In genomic region chr9:136564379-136564988, GRCh38 we compare ENCODE assay signal across 7 cellular contexts. TPM values are rescaled to one million over a fixed set of nuclear protein-coding genes. Genes with fewer than 3 reads are reported as not detected.
DNase-seq lines count a peak whose midpoint lies in the region; ATAC-seq and TF ChIP-seq lines count a peak whose summit lies in the region.

No MANE protein-coding gene starts in this region.

- intact Hi-C loops in heart right ventricle (cut with DNase I): loop anchor here in 2 of 10 donors (2.0 to 10.0 kb wide), 2 partner anchors 18 to 60 kb away; partner anchors contain the start of gene NOTCH1 (in 1 of the 2)

- no peaks in the 10 kb centered on the region for H3K9me3 Mint-ChIP-seq in stimulated activated effector memory CD8-positive, alpha-beta T cell treated with anti-CD3 and anti-CD28 coated beads, Interleukin-12 subunit alpha, Interleukin-12 subunit beta, amount 100 ng/mL, for 72 hours

- H3K36me3 ChIP-seq in heart right ventricle: no peaks in the 10 kb centered on the region

- no peak overlapping the region for H3K27ac Mint-ChIP-seq in stimulated activated effector memory CD8-positive, alpha-beta T cell treated with anti-CD3 and anti-CD28 coated beads, Interleukin-12 subunit alpha, Interleukin-12 subunit beta, amount 100 ng/mL, for 72 hours

- H3K36me3 Mint-ChIP-seq in stimulated activated effector memory CD8-positive, alpha-beta T cell treated with anti-CD3 and anti-CD28 coated beads, Interleukin-12 subunit alpha, Interleukin-12 subunit beta, amount 100 ng/mL, for 72 hours: no peaks in the 10 kb centered on the region

- H3K4me3 Mint-ChIP-seq in stimulated activated effector memory CD8-positive, alpha-beta T cell treated with anti-CD3 and anti-CD28 coated beads, Interleukin-12 subunit alpha, Interleukin-12 subunit beta, amount 100 ng/mL, for 72 hours: no peak overlapping the region

- peaks cover 0 to 7% (median 0%) of the 10 kb centered on the region in 11 donors for H3K9me3 ChIP-seq in heart right ventricle

- H3K27ac ChIP-seq in heart right ventricle: peak overlapping the region; percentile 47 to 92 (median 84)

- H3K4me1 ChIP-seq in heart right ventricle: peaks cover 46 to 73% (median 70%) of the 10 kb centered on the region in 9 donors

- peaks cover 3% of the 10 kb centered on the region for H3K4me1 Mint-ChIP-seq in stimulated activated effector memory CD8-positive, alpha-beta T cell treated with anti-CD3 and anti-CD28 coated beads, Interleukin-12 subunit alpha, Interleukin-12 subunit beta, amount 100 ng/mL, for 72 hours

- H3K27me3 ChIP-seq in heart right ventricle: no peaks in the 10 kb centered on the region

- TF ChIP-seq CTCF in GM20000 (IDR thresholded peaks at IDR 0.05; ENCODE audit: extremely low read depth, missing control alignments): no peak
- peak in 5 of 9 donors; percentile 9 to 43 (median 28) for TF ChIP-seq CTCF in heart right ventricle (IDR thresholded peaks at IDR 0.05)

- WGBS in heart right ventricle, 2 donors: 53 to 63% methylated on average over 21 of the region's 21 CpGs

- peak overlapping the region in 5 of 10 donors; percentile 1 to 23 (median 5) for H3K4me3 ChIP-seq in heart right ventricle

- DNase-seq in GM20000 (ENCODE audit: low spot score) (peak; percentile 87), SKM-1 treated with dmso at 0.1 percent for 144 hours (lab: John Stamatoyannopoulos, UW; ENCODE audit: unreplicated experiment) (peak; percentile 92), heart right ventricle (peak; percentile 69 to 73), NCI-H146 treated with DMSO at 0.1 percent for 48 hours (lab: John Stamatoyannopoulos, UW; ENCODE audit: unreplicated experiment) (no peak), T1000 (lab: John Stamatoyannopoulos, UW) (no peak)
- DNase-seq in stimulated activated effector memory CD8-positive, alpha-beta T cell treated with anti-CD3 and anti-CD28 coated beads, Interleukin-12 subunit alpha, Interleukin-12 subunit beta, amount 100 ng/mL, for 72 hours (ENCODE audit: low spot score in 2 of 2): no peak
- no peak for DNase-seq in stimulated activated CD4-positive, alpha-beta T cell treated with anti-CD3 and anti-CD28 coated beads, Interleukin-2, amount 100 ng/mL, for 24 hours

- peak; percentile 40 to 73 (median 58) for ATAC-seq in heart right ventricle
- peak; percentile 49 for ATAC-seq in stimulated activated effector memory CD8-positive, alpha-beta T cell treated with anti-CD3 and anti-CD28 coated beads, Interleukin-12 subunit alpha, Interleukin-12 subunit beta, amount 100 ng/mL, for 72 hours

RNA-seq across cellular contexts. Expression of gene NOTCH1, which starts 18.6 kb away (rescaled TPM):
- 10 to 100 TPM; 12.0 to 27.0 (median 21.8) TPM for total RNA-seq in heart right ventricle
- polyA plus RNA-seq in heart right ventricle: 10 to 100 TPM in 1 of 2 donors, 1 to 10 TPM in 1; 7.3 to 14.5 TPM

Comparison
In these comparisons a context has a peak if more than half of its experiments do, and no peak if none do; other contexts are left out.
1. DNase-seq: peak in GM20000 (single experiment), SKM-1 treated with dmso at 0.1 percent for 144 hours (single experiment) and heart right ventricle (2 of 2); none in stimulated activated effector memory CD8-positive, alpha-beta T cell treated with anti-CD3 and anti-CD28 coated beads, Interleukin-12 subunit alpha, Interleukin-12 subunit beta, amount 100 ng/mL, for 72 hours (0 of 2), stimulated activated CD4-positive, alpha-beta T cell treated with anti-CD3 and anti-CD28 coated beads, Interleukin-2, amount 100 ng/mL, for 24 hours (0 of 2), NCI-H146 treated with DMSO at 0.1 percent for 48 hours (single experiment) and T1000 (single experiment).